ENCODE assay signal across 1 cellular context in the genomic region with DNA sequence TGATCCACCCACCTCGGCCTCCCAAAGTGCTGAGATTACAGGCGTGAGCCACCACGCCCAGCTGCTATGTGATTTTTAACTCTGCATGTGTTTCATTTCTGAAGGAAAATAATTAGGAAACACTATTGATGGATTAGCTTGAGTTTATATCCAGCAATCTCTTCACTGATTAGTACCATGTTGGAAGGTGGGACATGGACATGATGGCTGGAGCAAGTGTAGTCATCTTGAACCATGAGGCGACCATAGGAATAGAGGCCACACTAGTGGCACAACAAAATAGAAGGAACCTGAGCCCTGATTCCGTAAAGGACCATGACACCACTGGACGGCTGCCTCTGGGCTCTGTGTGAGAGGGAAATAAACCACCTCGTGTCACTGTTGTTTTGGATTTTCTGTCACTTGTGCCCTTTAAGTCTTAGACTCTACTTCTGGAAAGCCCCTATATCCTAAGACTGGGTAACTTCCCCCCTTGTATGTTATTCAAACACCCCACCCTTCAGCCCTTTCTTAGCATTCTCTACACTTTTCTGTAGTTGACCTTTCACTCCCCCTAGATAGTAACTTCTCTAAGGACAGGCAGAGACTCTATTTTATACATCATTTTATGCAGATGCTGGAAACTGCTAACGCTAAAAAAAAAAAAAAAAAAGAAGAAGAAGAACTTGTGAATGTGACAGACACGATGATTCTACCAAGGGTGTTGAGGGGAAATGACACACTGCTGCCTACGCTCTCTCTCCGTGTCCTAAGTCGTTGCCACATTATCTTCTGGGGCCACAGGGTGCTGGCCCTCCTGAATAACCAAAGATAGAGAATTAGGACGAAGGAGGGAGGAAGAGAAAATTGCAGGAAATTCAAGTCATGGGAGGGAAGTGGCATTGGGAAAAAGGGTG.
TF ChIP-seq lines count a peak whose summit lies in the region.

No MANE protein-coding gene starts in this region.

TF ChIP-seq in K562, 482 proteins besides CTCF, POLR2A, EP300 and RAD21 (continued from another document and continues in another):
- TF ChIP-seq, protein P1, sequence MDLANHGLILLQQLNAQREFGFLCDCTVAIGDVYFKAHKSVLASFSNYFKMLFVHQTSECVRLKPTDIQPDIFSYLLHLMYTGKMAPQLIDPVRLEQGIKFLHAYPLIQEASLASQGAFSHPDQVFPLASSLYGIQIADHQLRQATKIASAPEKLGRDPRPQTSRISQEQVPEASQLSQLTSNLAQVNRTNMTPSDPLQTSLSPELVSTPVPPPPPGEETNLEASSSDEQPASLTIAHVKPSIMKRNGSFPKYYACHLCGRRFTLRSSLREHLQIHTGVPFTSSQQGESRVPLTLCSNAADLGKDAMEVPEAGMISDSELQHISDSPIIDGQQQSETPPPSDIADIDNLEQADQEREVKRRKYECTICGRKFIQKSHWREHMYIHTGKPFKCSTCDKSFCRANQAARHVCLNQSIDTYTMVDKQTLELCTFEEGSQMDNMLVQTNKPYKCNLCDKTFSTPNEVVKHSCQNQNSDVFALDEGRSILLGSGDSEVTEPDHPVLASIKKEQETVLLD (IDR thresholded peaks at IDR 0.05) = no peak; the same call in 1 of the 2 replicates
- TF ChIP-seq CHD7 (IDR thresholded peaks at IDR 0.05; ENCODE audit: low read depth, low read length) (no peak), ZNF408 (CRISPR knock-in tag; IDR thresholded peaks at IDR 0.05; ENCODE audit: low read depth) (no peak), MCM2 (IDR thresholded peaks at IDR 0.05; ENCODE audit: low read depth) (no peak), NFXL1 (CRISPR knock-in tag; IDR thresholded peaks at IDR 0.05) (no peak), ZNF143 (CRISPR knock-in tag; IDR thresholded peaks at IDR 0.05) (no peak), ZNF57 (CRISPR knock-in tag; IDR thresholded peaks at IDR 0.05) (no peak), MEF2D (tag; conservative IDR thresholded peaks at IDR 0.05; ENCODE audit: low read depth) (no peak), MTA3 (IDR thresholded peaks at IDR 0.05; ENCODE audit: borderline replicate concordance) (peak; percentile 58; the same call in 1 of the 2 replicates), SIN3B (IDR thresholded peaks at IDR 0.05; ENCODE audit: low read depth) (no peak), ZNF766 (CRISPR knock-in tag; conservative IDR thresholded peaks at IDR 0.05) (0 out of 2 replicates have a peak, but pooled peaks have one; percentile 24), DACH1 (IDR thresholded peaks at IDR 0.05; ENCODE audit: partially characterized antibody) (no peak), ZNF212 (CRISPR knock-in tag; IDR thresholded peaks at IDR 0.05) (no peak), ZKSCAN8 (CRISPR knock-in tag; IDR thresholded peaks at IDR 0.05) (no peak), MEF2A (IDR thresholded peaks at IDR 0.05; ENCODE audit: control insufficient read depth, low read depth, low read length) (no peak), KLF16 (IDR thresholded peaks at IDR 0.05) (peak; percentile 74), NRF1 (conservative IDR thresholded peaks at IDR 0.05 in 1 of 2, IDR thresholded peaks at IDR 0.05 in 1 of 2) (no peak), LCOR (CRISPR knock-in tag; IDR thresholded peaks at IDR 0.05) (peak; percentile 30; the same call in 1 of the 2 replicates), TCF3 (CRISPR knock-in tag; IDR thresholded peaks at IDR 0.05) (peak; percentile 95), MECOM (CRISPR knock-in tag; IDR thresholded peaks at IDR 0.05) (no peak), ARNT (IDR thresholded peaks at IDR 0.05) (peak in 1 of 2 experiments; percentile 84; a peak in 1 of 4 replicates), NFE2L1 (tag; IDR thresholded peaks at IDR 0.05; ENCODE audit: borderline replicate concordance, low read depth) (no peak), E2F5 (CRISPR knock-in tag; IDR thresholded peaks at IDR 0.05) (no peak), MBD1 (CRISPR knock-in tag; IDR thresholded peaks at IDR 0.05) (no peak), CBX3 (IDR thresholded peaks at IDR 0.05; ENCODE audit: borderline replicate concordance in 1 of 2, low read length in 2 of 2) (peak in 1 of 2 experiments; percentile 28; a peak in 1 of 3 replicates), ZNF639 (CRISPR knock-in tag; conservative IDR thresholded peaks at IDR 0.05 in 1 of 2, IDR thresholded peaks at IDR 0.05 in 1 of 2) (no peak), COPS2 (conservative IDR thresholded peaks at IDR 0.05) (no peak), THAP12 (CRISPR knock-in tag; IDR thresholded peaks at IDR 0.05) (no peak), PTRF (tag; IDR thresholded peaks at IDR 0.05) (no peak), ZNF431 (CRISPR knock-in tag; IDR thresholded peaks at IDR 0.05) (no peak), FIP1L1 (IDR thresholded peaks at IDR 0.05; ENCODE audit: low read depth, low read length, poor library complexity, severe bottlenecking) (no peak), DDX20 (tag; IDR thresholded peaks at IDR 0.05; ENCODE audit: low read depth) (no peak), CSDE1 (IDR thresholded peaks at IDR 0.05) (no peak), SMAD2 (IDR thresholded peaks at IDR 0.05; ENCODE audit: low read depth, low read length) (no peak), ETV5 (CRISPR knock-in tag; IDR thresholded peaks at IDR 0.05; ENCODE audit: low read depth) (no peak; the same call in 1 of the 2 replicates), RBM14 (IDR thresholded peaks at IDR 0.05; ENCODE audit: borderline replicate concordance, insufficient read depth, low read depth, low read length) (no peak), MXI1 (IDR thresholded peaks at IDR 0.05; ENCODE audit: low read depth, low read length) (no peak), CREB1 (IDR thresholded peaks at IDR 0.05) (peak; percentile 68; the same call in 1 of the 2 replicates), CREB1 (CRISPR knock-in tag; IDR thresholded peaks at IDR 0.05) (no peak)
- TF ChIP-seq, protein P2, sequence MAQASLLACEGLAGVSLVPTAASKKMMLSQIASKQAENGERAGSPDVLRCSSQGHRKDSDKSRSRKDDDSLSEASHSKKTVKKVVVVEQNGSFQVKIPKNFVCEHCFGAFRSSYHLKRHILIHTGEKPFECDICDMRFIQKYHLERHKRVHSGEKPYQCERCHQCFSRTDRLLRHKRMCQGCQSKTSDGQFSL (CRISPR knock-in tag; IDR thresholded peaks at IDR 0.05) = no peak
- TF ChIP-seq, protein P2 (tag; IDR thresholded peaks at IDR 0.05) = no peak
